In the genomic region with DNA sequence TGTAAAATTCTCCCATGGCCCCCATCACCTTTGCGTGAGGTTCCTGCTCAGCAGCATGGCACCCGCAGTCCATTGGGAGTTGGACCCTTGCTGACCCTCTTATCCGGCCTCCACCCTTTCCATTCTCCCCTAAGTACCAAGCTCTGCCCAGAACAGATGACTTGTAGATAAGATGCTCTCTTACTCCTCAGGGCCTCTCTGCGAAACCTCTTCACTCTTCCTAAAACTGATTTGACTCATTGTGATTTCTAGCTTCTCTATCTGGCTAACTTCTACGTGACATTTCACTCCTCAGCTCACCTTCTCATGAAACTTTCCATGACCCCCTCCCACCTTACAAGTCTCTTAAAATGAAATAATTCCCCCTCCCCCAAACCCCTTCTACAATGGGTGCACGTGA, we compare ENCODE assay signal across 20 cellular contexts. TPM values are rescaled to one million over a fixed set of nuclear protein-coding genes. Genes with fewer than 3 reads are reported as not detected.
DNase-seq lines count a peak whose midpoint lies in the region; ATAC-seq, FAIRE-seq and TF ChIP-seq lines count a peak whose summit lies in the region.
"Had no signal": no experiment of that assay in that cellular context is flagged by ENCODE, and none has a peak within 500 bp of the region (broad histone marks: within the 10 kb centered on the region; RNA-seq: fewer than 3 reads in every experiment).

No MANE protein-coding gene starts in this region.

- no peak for FAIRE-seq in D721Med (lab: Jason Lieb, UNC)
- FAIRE-seq: A549, G401.6, H54 had no signal

- peak; percentile 47 for ATAC-seq in activated CD4-positive, alpha-beta T cell treated with anti-CD3 and anti-CD28 coated beads for 36 hours
- ATAC-seq in HG02870 (IDR thresholded peaks at IDR 0.05; ENCODE audit: unreplicated experiment), result peak; percentile 63
- ATAC-seq in activated T-helper 17 cell treated with anti-CD3 and anti-CD28 coated beads, Interleukin-2, amount 50 U/mL, for 72 hours (replicated peaks), result peak; percentile 59
- ATAC-seq in stimulated activated naive B cell treated with anti-CD40 and anti-IgM and Interleukin-4, amounts not matched to agents 10 μg/mL and 1 μg/mL and 100 μg/mL, for 72 hours (replicated peaks), result peak; percentile 41 to 57
- ATAC-seq: CD8-positive, alpha-beta T cell had no signal

- H3K4me1 Mint-ChIP-seq in activated CD4-positive, alpha-beta T cell treated with anti-CD3 and anti-CD28 coated beads for 36 hours, result peaks cover 6% of the 10 kb centered on the region
- H3K4me1 Mint-ChIP-seq in activated CD4-positive, alpha-beta T cell treated with anti-CD3 and anti-CD28 coated beads, Interleukin-2, amount 10 ng/mL, durations not matched to agents 24 days and 14 days, result peaks cover 9% of the 10 kb centered on the region
- H3K4me1 Mint-ChIP-seq in activated T-helper 17 cell treated with anti-CD3 and anti-CD28 coated beads, Interleukin-2, amount 50 U/mL, for 72 hours, result no peaks in the 10 kb centered on the region
- H3K4me1 Mint-ChIP-seq in stimulated activated naive B cell treated with anti-CD40 and anti-IgM and Interleukin-4, amounts not matched to agents 10 μg/mL and 1 μg/mL and 100 μg/mL, for 72 hours, result peaks cover 8 to 12% of the 10 kb centered on the region in 2 donors

- intact Hi-C loops in activated CD4-positive, alpha-beta T cell treated with anti-CD3 and anti-CD28 coated beads for 36 hours (cut with DNase I, micrococcal nuclease), result loop anchor here in 1 of 2 experiments (1.0 kb wide), 1 partner anchor 209 kb away; no protein-coding TSS in a partner anchor
- intact Hi-C loops in activated CD4-positive, alpha-beta T cell treated with anti-CD3 and anti-CD28 coated beads, Interleukin-2, amount 10 ng/mL, durations not matched to agents 24 days and 14 days (cut with micrococcal nuclease), result no loop called here

- H3K27ac Mint-ChIP-seq in activated CD4-positive, alpha-beta T cell treated with anti-CD3 and anti-CD28 coated beads for 36 hours, result no peak overlapping the region
- H3K27ac Mint-ChIP-seq in activated CD4-positive, alpha-beta T cell treated with anti-CD3 and anti-CD28 coated beads, Interleukin-2, amount 10 ng/mL, durations not matched to agents 24 days and 14 days, result no peak overlapping the region
- H3K27ac Mint-ChIP-seq in activated T-helper 17 cell treated with anti-CD3 and anti-CD28 coated beads, Interleukin-2, amount 50 U/mL, for 72 hours, result peak overlapping the region; percentile 12
- H3K27ac Mint-ChIP-seq in stimulated activated naive B cell treated with anti-CD40 and anti-IgM and Interleukin-4, amounts not matched to agents 10 μg/mL and 1 μg/mL and 100 μg/mL, for 72 hours, result no peak overlapping the region
- H3K27ac Mint-ChIP-seq: CD8-positive, alpha-beta T cell; HFFc6 had no signal

- H3K27me3 Mint-ChIP-seq in activated CD4-positive, alpha-beta T cell treated with anti-CD3 and anti-CD28 coated beads for 36 hours, result no peaks in the 10 kb centered on the region
- no peaks in the 10 kb centered on the region for H3K27me3 Mint-ChIP-seq in activated CD4-positive, alpha-beta T cell treated with anti-CD3 and anti-CD28 coated beads, Interleukin-2, amount 10 ng/mL, durations not matched to agents 24 days and 14 days
- no peaks in the 10 kb centered on the region for H3K27me3 Mint-ChIP-seq in activated T-helper 17 cell treated with anti-CD3 and anti-CD28 coated beads, Interleukin-2, amount 50 U/mL, for 72 hours
- H3K27me3 Mint-ChIP-seq in stimulated activated naive B cell treated with anti-CD40 and anti-IgM and Interleukin-4, amounts not matched to agents 10 μg/mL and 1 μg/mL and 100 μg/mL, for 72 hours, result no peaks in the 10 kb centered on the region

- no peak overlapping the region for H3K4me3 Mint-ChIP-seq in activated CD4-positive, alpha-beta T cell treated with anti-CD3 and anti-CD28 coated beads for 36 hours
- H3K4me3 Mint-ChIP-seq in activated CD4-positive, alpha-beta T cell treated with anti-CD3 and anti-CD28 coated beads, Interleukin-2, amount 10 ng/mL, durations not matched to agents 24 days and 14 days, result no peak overlapping the region
- H3K4me3 Mint-ChIP-seq in activated T-helper 17 cell treated with anti-CD3 and anti-CD28 coated beads, Interleukin-2, amount 50 U/mL, for 72 hours, result peak overlapping the region; percentile 1
- H3K4me3 Mint-ChIP-seq in stimulated activated naive B cell treated with anti-CD40 and anti-IgM and Interleukin-4, amounts not matched to agents 10 μg/mL and 1 μg/mL and 100 μg/mL, for 72 hours, result no peak overlapping the region
- H3K4me3 Mint-ChIP-seq: CD4-positive, CD25-positive, alpha-beta regulatory T cell; CD8-positive, alpha-beta T cell; HFFc6 had no signal

- no peaks in the 10 kb centered on the region for H3K9me3 Mint-ChIP-seq in activated CD4-positive, alpha-beta T cell treated with anti-CD3 and anti-CD28 coated beads for 36 hours (ENCODE audit: low read depth)
- no peaks in the 10 kb centered on the region for H3K9me3 Mint-ChIP-seq in activated CD4-positive, alpha-beta T cell treated with anti-CD3 and anti-CD28 coated beads, Interleukin-2, amount 10 ng/mL, durations not matched to agents 24 days and 14 days
- H3K9me3 Mint-ChIP-seq in activated T-helper 17 cell treated with anti-CD3 and anti-CD28 coated beads, Interleukin-2, amount 50 U/mL, for 72 hours, result no peaks in the 10 kb centered on the region
- peaks cover 3 to 4% of the 10 kb centered on the region in 2 donors for H3K9me3 Mint-ChIP-seq in stimulated activated naive B cell treated with anti-CD40 and anti-IgM and Interleukin-4, amounts not matched to agents 10 μg/mL and 1 μg/mL and 100 μg/mL, for 72 hours
- H3K9me3 Mint-ChIP-seq: CD4-positive, CD25-positive, alpha-beta regulatory T cell; CD8-positive, alpha-beta T cell; HFFc6 had no signal

- H3K36me3 Mint-ChIP-seq in activated CD4-positive, alpha-beta T cell treated with anti-CD3 and anti-CD28 coated beads for 36 hours (ENCODE audit: low read depth), result no peaks in the 10 kb centered on the region
- no peaks in the 10 kb centered on the region for H3K36me3 Mint-ChIP-seq in activated CD4-positive, alpha-beta T cell treated with anti-CD3 and anti-CD28 coated beads, Interleukin-2, amount 10 ng/mL, durations not matched to agents 24 days and 14 days (ENCODE audit: low read depth)
- no peaks in the 10 kb centered on the region for H3K36me3 Mint-ChIP-seq in activated T-helper 17 cell treated with anti-CD3 and anti-CD28 coated beads, Interleukin-2, amount 50 U/mL, for 72 hours (ENCODE audit: low read depth)
- peaks cover 1 to 4% of the 10 kb centered on the region in 2 donors for H3K36me3 Mint-ChIP-seq in stimulated activated naive B cell treated with anti-CD40 and anti-IgM and Interleukin-4, amounts not matched to agents 10 μg/mL and 1 μg/mL and 100 μg/mL, for 72 hours
- H3K36me3 Mint-ChIP-seq: CD8-positive, alpha-beta T cell had no signal

- TF ChIP-seq CTCF in D721Med (IDR thresholded peaks at IDR 0.05; ENCODE audit: insufficient read depth, missing control alignments), result no peak

- no peak for DNase-seq in activated CD4-positive, alpha-beta T cell treated with anti-CD3 and anti-CD28 coated beads for 36 hours
- no peak for DNase-seq in activated CD4-positive, alpha-beta T cell treated with anti-CD3 and anti-CD28 coated beads, Interleukin-2, amount 10 ng/mL, durations not matched to agents 24 days and 14 days
- DNase-seq in stimulated activated naive B cell treated with anti-CD40 and anti-IgM and Interleukin-4, amounts not matched to agents 10 μg/mL and 1 μg/mL and 100 μg/mL, for 72 hours, result no peak
- DNase-seq in DMS53 treated with DMSO at 0.1 percent for 48 hours (lab: John Stamatoyannopoulos, UW; ENCODE audit: unreplicated experiment) (no peak), NCI-H446 (lab: John Stamatoyannopoulos, UW) (no peak), D721Med (ENCODE audit: insufficient read length, low spot score) (no peak)
- DNase-seq: 8988T; ACHN; BE2C; CD4-positive, CD25-positive, alpha-beta regulatory T cell; CD8-positive, alpha-beta T cell; DND-41; GOT3; HFFc6 had no signal

- POLR2A ChIA-PET in activated CD4-positive, alpha-beta T cell treated with anti-CD3 and anti-CD28 coated beads for 36 hours (lab: Charles Lee), result interaction anchor here (0.8 to 1.1 kb wide), 2 partner anchors 13 to 23 kb away, joined by 3 read pairs; no protein-coding TSS in a partner anchor

- CTCF ChIA-PET in activated CD4-positive, alpha-beta T cell treated with anti-CD3 and anti-CD28 coated beads for 36 hours (lab: Charles Lee), result interaction anchor here (0.8 to 2.9 kb wide), 3 partner anchors 12 to 209 kb away, joined by 3 to 18 read pairs (median 6); no protein-coding TSS in a partner anchor

RNA-seq across cellular contexts. Expression of gene CD164, which starts 14.1 kb away (rescaled TPM):
- 100 to 1,000 TPM; 209 to 215 TPM for total RNA-seq in activated CD4-positive, alpha-beta T cell treated with anti-CD3 and anti-CD28 coated beads for 36 hours
- 256 and 264 TPM in 2 replicates for total RNA-seq in activated CD4-positive, alpha-beta T cell treated with anti-CD3 and anti-CD28 coated beads, Interleukin-2, amount 10 ng/mL, durations not matched to agents 24 days and 14 days
- 100 to 1,000 TPM; 178 to 205 TPM for total RNA-seq in activated T-helper 17 cell treated with anti-CD3 and anti-CD28 coated beads, Interleukin-2, amount 50 U/mL, for 72 hours

RNA-seq across cellular contexts. Expression of gene PPIL6, which starts 44.1 kb away (rescaled TPM):
- total RNA-seq in activated CD4-positive, alpha-beta T cell treated with anti-CD3 and anti-CD28 coated beads for 36 hours, result under 1 TPM in 1 of 2 experiments, not detected in 1; 0.09 TPM
- total RNA-seq in activated CD4-positive, alpha-beta T cell treated with anti-CD3 and anti-CD28 coated beads, Interleukin-2, amount 10 ng/mL, durations not matched to agents 24 days and 14 days, result not detected in 2 replicates
- under 1 TPM in 1 of 2 donors, not detected in 1; 0.39 TPM for total RNA-seq in activated T-helper 17 cell treated with anti-CD3 and anti-CD28 coated beads, Interleukin-2, amount 50 U/mL, for 72 hours
- total RNA-seq: Caco-2 had no signal

RNA-seq across cellular contexts. Expression of gene SMPD2, which starts 44.2 kb away (rescaled TPM):
- total RNA-seq in activated CD4-positive, alpha-beta T cell treated with anti-CD3 and anti-CD28 coated beads for 36 hours, result 1 to 10 TPM; 7.5 to 9.5 TPM
- total RNA-seq in activated CD4-positive, alpha-beta T cell treated with anti-CD3 and anti-CD28 coated beads, Interleukin-2, amount 10 ng/mL, durations not matched to agents 24 days and 14 days, result 18.2 and 20.5 TPM in 2 replicates
- 1 to 10 TPM; 8.0 to 9.7 TPM for total RNA-seq in activated T-helper 17 cell treated with anti-CD3 and anti-CD28 coated beads, Interleukin-2, amount 50 U/mL, for 72 hours

RNA-seq across cellular contexts. Expression of gene MICAL1, which starts 59.3 kb away (rescaled TPM):
- 10 to 100 TPM; 25.1 to 26.3 TPM for total RNA-seq in activated CD4-positive, alpha-beta T cell treated with anti-CD3 and anti-CD28 coated beads for 36 hours
- total RNA-seq in activated CD4-positive, alpha-beta T cell treated with anti-CD3 and anti-CD28 coated beads, Interleukin-2, amount 10 ng/mL, durations not matched to agents 24 days and 14 days, result 41.4 and 42.5 TPM in 2 replicates
- 10 to 100 TPM; 43.3 to 58.3 TPM for total RNA-seq in activated T-helper 17 cell treated with anti-CD3 and anti-CD28 coated beads, Interleukin-2, amount 50 U/mL, for 72 hours
